In genomic region chr1:157961805-157962762, GRCh38 we compare ENCODE assay signal across 10 cellular contexts. TPM values are rescaled to one million over a fixed set of nuclear protein-coding genes. Genes with fewer than 3 reads are reported as not detected.
DNase-seq lines count a peak whose midpoint lies in the region; ATAC-seq, FAIRE-seq and TF ChIP-seq lines count a peak whose summit lies in the region.
"Had no signal": no experiment of that assay in that cellular context is flagged by ENCODE, and none has a peak within 500 bp of the region (broad histone marks: within the 10 kb centered on the region; RNA-seq: fewer than 3 reads in every experiment).

No MANE protein-coding gene starts in this region.

- H3K4me1 ChIP-seq in skeletal muscle satellite cell (ENCODE audit: control insufficient read depth, insufficient read depth, low read length): peaks cover 15% of the 10 kb centered on the region

- FAIRE-seq in bronchial epithelial cell (lab: Jason Lieb, UNC): peak; percentile 18

- TF ChIP-seq CTCF in bronchial epithelial cell (IDR thresholded peaks at IDR 0.05; ENCODE audit: insufficient read depth, low read length, severe bottlenecking): no peak

- H3K9me3 ChIP-seq in skeletal muscle satellite cell (replicated peaks; ENCODE audit: low read length) (no peaks in the 10 kb centered on the region), T-helper 17 cell (ENCODE audit: control insufficient read depth, low read length, poor library complexity, severe bottlenecking) (no peaks in the 10 kb centered on the region)

- H3K4me3 ChIP-seq in bronchial epithelial cell (ENCODE audit: low read depth, low read length) (no peak overlapping the region), skeletal muscle satellite cell (ENCODE audit: low read length) (no peak overlapping the region)

- no peak overlapping the region for H3K9ac ChIP-seq in skeletal muscle satellite cell (ENCODE audit: low read depth, low read length)

- H3K4me2 ChIP-seq in skeletal muscle satellite cell (ENCODE audit: low read length): peak overlapping the region; percentile 40

- peak; percentile 8 for DNase-seq in activated CD4-positive, alpha-beta T cell treated with anti-CD3 and anti-CD28 coated beads for 48 hours
- DNase-seq in activated CD4-positive, alpha-beta T cell treated with anti-CD3 and anti-CD28 coated beads for 1 hour: no peak
- DNase-seq in HS-5 (ENCODE audit: low read depth) (peak; percentile 64), bronchial epithelial cell (ENCODE audit: low read depth) (peak; percentile 88), GM19238 (ENCODE audit: insufficient read length, low spot score) (no peak), T-helper 17 cell (no peak)
- DNase-seq: SW 1271 had no signal

- no peaks in the 10 kb centered on the region for H3K36me3 ChIP-seq in bronchial epithelial cell (ENCODE audit: control insufficient read depth, insufficient read depth, low read length)
- no peaks in the 10 kb centered on the region for H3K36me3 ChIP-seq in skeletal muscle satellite cell (ENCODE audit: insufficient read depth, low read length)

- H3K36me3 Mint-ChIP-seq in T-helper 17 cell (ENCODE audit: low read depth): no peaks in the 10 kb centered on the region

- peaks cover 2% of the 10 kb centered on the region for H3K4me1 Mint-ChIP-seq in T-helper 17 cell

- H3K27me3 Mint-ChIP-seq in T-helper 17 cell: peaks cover 65% of the 10 kb centered on the region

- H3K27ac Mint-ChIP-seq in T-helper 17 cell: no peak overlapping the region
- H3K27ac Mint-ChIP-seq: B cell had no signal

- no peak overlapping the region for H3K4me3 Mint-ChIP-seq in T-helper 17 cell
- H3K4me3 Mint-ChIP-seq: B cell had no signal

- ATAC-seq in GM19467 (IDR thresholded peaks at IDR 0.05; ENCODE audit: unreplicated experiment) (no peak), T-helper 17 cell (no peak)

- H3K27me3 ChIP-seq in bronchial epithelial cell (ENCODE audit: control insufficient read depth, insufficient read depth, low read length): peaks cover 1% of the 10 kb centered on the region
- peaks cover 40% of the 10 kb centered on the region for H3K27me3 ChIP-seq in skeletal muscle satellite cell (ENCODE audit: control insufficient read depth, insufficient read depth, low read length)

RNA-seq across cellular contexts. Expression of gene KIRREL1, which starts 31.4 kb away (rescaled TPM):
- total RNA-seq in bronchial epithelial cell (20.2 and 24.2 TPM in 2 replicates), T-helper 17 cell (not detected)
- total RNA-seq in skeletal muscle satellite cell (2012; rRNA removed): 83.4 and 83.9 TPM in 2 replicates
- total RNA-seq: B cell had no signal

Comparison
In these comparisons a context has a peak if more than half of its experiments do, and no peak if none do; other contexts are left out.
1. DNase-seq: peak in activated CD4-positive, alpha-beta T cell treated with anti-CD3 and anti-CD28 coated beads for 48 hours (single experiment), HS-5 (single experiment) and bronchial epithelial cell (single experiment); none in activated CD4-positive, alpha-beta T cell treated with anti-CD3 and anti-CD28 coated beads for 1 hour (single experiment), GM19238 (single experiment) and T-helper 17 cell (0 of 3).
2. RNA of gene KIRREL1, which starts 31.4 kb away (total RNA-seq): 20.2 to 24.2 TPM in bronchial epithelial cell; not detected in T-helper 17 cell; every median in the first group is over 10 times any median in the second.